Comparison of ENCODE assay signal across 16 cellular contexts in genomic region chr1:18794561-18794960, GRCh38.
DNase-seq lines count a peak whose midpoint lies in the region; ATAC-seq, FAIRE-seq and TF ChIP-seq lines count a peak whose summit lies in the region.
"Had no signal": no experiment of that assay in that cellular context is flagged by ENCODE, and none has a peak within 500 bp of the region (broad histone marks: within the 10 kb centered on the region; RNA-seq: fewer than 3 reads in every experiment).

No MANE protein-coding gene starts in this region.

- no peak overlapping the region for H3K4me2 ChIP-seq in DND-41 (ENCODE audit: insufficient read depth, low read length)
- no peak overlapping the region for H3K4me2 ChIP-seq in HCT116 (ENCODE audit: low read length)

- POLR2A ChIA-PET in HCT116 (lab: Charles Lee) (no interaction called here), RWPE1 (lab: Yijun Ruan, JAX; ENCODE audit: low non-redundant PET) (no interaction called here)

- ATAC-seq in DND-41 (ENCODE audit: insufficient read depth, low read depth): no peak
- ATAC-seq in HCT116: peak; percentile 90
- ATAC-seq: lower lobe of right lung had no signal

- intact Hi-C loops in HCT116 (cut with micrococcal nuclease): no loop called here

- no peak overlapping the region for H3K4me3 ChIP-seq in DND-41 (ENCODE audit: low read depth in 1 of 2, low read length in 2 of 2)
- H3K4me3 ChIP-seq in HCT116 (replicated peaks in 1 of 2; ENCODE audit: low read depth in 1 of 2, low read length in 2 of 2): no peak overlapping the region
- H3K4me3 ChIP-seq in iPS-20b (ENCODE audit: low read length): no peak overlapping the region
- H3K4me3 ChIP-seq: esophagus squamous epithelium, GM23248, lower lobe of right lung had no signal

- H2AFZ ChIP-seq in DND-41 (ENCODE audit: low read depth, low read length) (no peak overlapping the region), HCT116 (ENCODE audit: low read depth, low read length, poor library complexity, severe bottlenecking) (peak overlapping the region; percentile 26)
- H2AFZ ChIP-seq: GM23248 had no signal

- no peaks in the 10 kb centered on the region for H3K9me3 ChIP-seq in DND-41 (ENCODE audit: insufficient read depth, low read length, severe bottlenecking)
- H3K9me3 ChIP-seq in HCT116 (ENCODE audit: control insufficient read depth in 1 of 2, insufficient read depth in 1 of 2, low read depth in 1 of 2, low read length in 2 of 2): no peaks in the 10 kb centered on the region
- H3K9me3 ChIP-seq in iPS-20b (ENCODE audit: insufficient read depth, low read depth, low read length): no peaks in the 10 kb centered on the region
- H3K9me3 ChIP-seq: esophagus squamous epithelium, lower lobe of right lung had no signal

- 0 out of 2 replicates have a peak, but pooled peaks have one; percentile 21 for TF ChIP-seq RAD21 in HCT116 (IDR thresholded peaks at IDR 0.05; ENCODE audit: low read depth)

- H3K79me2 ChIP-seq in DND-41 (ENCODE audit: insufficient read depth, low read length): no peaks in the 10 kb centered on the region
- H3K79me2 ChIP-seq in HCT116 (ENCODE audit: insufficient read depth, low read length): no peaks in the 10 kb centered on the region

- no peaks in the 10 kb centered on the region for H3K36me3 ChIP-seq in DND-41 (ENCODE audit: insufficient read depth, low read length)
- H3K36me3 ChIP-seq in HCT116 (ENCODE audit: control insufficient read depth in 1 of 2, insufficient read depth in 2 of 2, low read length in 2 of 2): no peaks in the 10 kb centered on the region
- H3K36me3 ChIP-seq in iPS-20b (ENCODE audit: insufficient read depth, low read depth, low read length): no peaks in the 10 kb centered on the region
- H3K36me3 ChIP-seq: esophagus squamous epithelium, lower lobe of right lung had no signal

- no peaks in the 10 kb centered on the region for H4K20me1 ChIP-seq in DND-41 (ENCODE audit: insufficient read depth, low read length)
- no peaks in the 10 kb centered on the region for H4K20me1 ChIP-seq in HCT116 (ENCODE audit: insufficient read depth)

- DNase-seq in DND-41 (no peak), HCT116 (ENCODE audit: low read depth, low spot score) (peak; percentile 3), RWPE1 (ENCODE audit: low spot score) (peak; percentile 18), GM12892 (ENCODE audit: insufficient read length) (no peak), cerebellar cortex (ENCODE audit: low spot score) (no peak)
- no peak for DNase-seq in effector CD4-positive, alpha-beta T cell
- DNase-seq: activated CD4-positive, alpha-beta T cell treated with anti-CD3 and anti-CD28 coated beads for 4 hours; esophagus squamous epithelium; GDM1; hippocampal formation; Kasumi-1; lower lobe of right lung; OCI-M1 had no signal

- H3K27me3 ChIP-seq in DND-41 (ENCODE audit: insufficient read depth, low read length, poor library complexity) (no peaks in the 10 kb centered on the region), HCT116 (ENCODE audit: insufficient read depth, low read length) (peaks cover 27% of the 10 kb centered on the region), iPS-20b (ENCODE audit: insufficient read depth, low read length) (no peaks in the 10 kb centered on the region)

- CTCF ChIA-PET in HCT116 (lab: Charles Lee): interaction anchor here (1.1 kb wide), 1 partner anchor 197 kb away, joined by 7 read pairs; no protein-coding TSS in a partner anchor
- CTCF ChIA-PET in RWPE1 (lab: Yijun Ruan, JAX): interaction anchor here (2.0 kb wide), 1 partner anchor 197 kb away, joined by 6 read pairs; no protein-coding TSS in a partner anchor

- H3K4me1 ChIP-seq in DND-41 (ENCODE audit: insufficient read depth, low read length) (no peaks in the 10 kb centered on the region), HCT116 (ENCODE audit: control insufficient read depth in 1 of 2, insufficient read depth in 2 of 2, low read length in 2 of 2) (no peaks in the 10 kb centered on the region), iPS-20b (ENCODE audit: insufficient read depth, low read length) (peaks cover 4% of the 10 kb centered on the region; the same call in 1 of the 2 replicates)
- H3K4me1 ChIP-seq: esophagus squamous epithelium, lower lobe of right lung had no signal

- no peak for FAIRE-seq in GM12892 (lab: Jason Lieb, UNC)
- FAIRE-seq: GM18507 had no signal

- no peak for TF ChIP-seq POLR2A in HCT116 (IDR thresholded peaks at IDR 0.05; ENCODE audit: borderline replicate concordance, extremely low read depth, insufficient read depth, insufficient read length)
- TF ChIP-seq POLR2A in GM12892 (IDR thresholded peaks at IDR 0.05; ENCODE audit: low read depth, low read length): no peak

- H3K9me2 ChIP-seq in HCT116 (ENCODE audit: insufficient read depth): no peaks in the 10 kb centered on the region

- RAD21 ChIA-PET in HCT116 (lab: Charles Lee; ENCODE audit: low non-redundant PET in 1 of 2, low total read pairs in 2 of 2, uncharacterized antibody in 2 of 2, unreplicated experiment in 2 of 2): interaction anchor here in 1 of 2 experiments (1.0 kb wide), 1 partner anchor 197 kb away, joined by 3 read pairs; no protein-coding TSS in a partner anchor

- H3K27ac ChIP-seq in DND-41 (ENCODE audit: low read length) (no peak overlapping the region), HCT116 (ENCODE audit: low read depth, low read length) (no peak overlapping the region), RWPE1 (no peak overlapping the region), iPS-20b (ENCODE audit: low read length) (no peak overlapping the region)
- H3K27ac ChIP-seq: esophagus squamous epithelium, GM23248, lower lobe of right lung had no signal

- H3K9ac ChIP-seq in DND-41 (ENCODE audit: low read depth, low read length): no peak overlapping the region
- H3K9ac ChIP-seq in HCT116 (ENCODE audit: low read length): no peak overlapping the region
- H3K9ac ChIP-seq in iPS-20b (ENCODE audit: low read depth, low read length): peak overlapping the region; percentile 9; the same call in 1 of the 2 replicates
- H3K9ac ChIP-seq: GM23248 had no signal

- no TSS peak for BruUV-seq in HCT116 (replicated peaks; lab: Mats Ljungman, UMichigan)

- TF ChIP-seq CTCF in DND-41 (IDR thresholded peaks at IDR 0.05; ENCODE audit: borderline replicate concordance, extremely low read depth, low read length, poor library complexity, severe bottlenecking): peak; percentile 22
- TF ChIP-seq CTCF in HCT116 (IDR thresholded peaks at IDR 0.05 in 2 of 3, conservative IDR thresholded peaks at IDR 0.05 in 1 of 3; ENCODE audit: borderline replicate concordance in 1 of 3, insufficient read depth in 1 of 3, low read depth in 2 of 3, low read length in 2 of 3): peak in 2 of 3 experiments; percentile 46 to 52; a peak in 4 of 6 replicates
- TF ChIP-seq CTCF in RWPE1 (conservative IDR thresholded peaks at IDR 0.05; ENCODE audit: low read depth): no peak

TF ChIP-seq in HCT116, 20 proteins besides CTCF, POLR2A, EP300 and RAD21 (continues in another document):
- no peak for TF ChIP-seq CEBPB (IDR thresholded peaks at IDR 0.05; ENCODE audit: low read depth)
- no peak for TF ChIP-seq REST (IDR thresholded peaks at IDR 0.05; ENCODE audit: low read depth)
- no peak for TF ChIP-seq ELF1 (IDR thresholded peaks at IDR 0.05; ENCODE audit: borderline replicate concordance, low read depth)
- TF ChIP-seq EGR1 (IDR thresholded peaks at IDR 0.05; ENCODE audit: low read depth): no peak
- TF ChIP-seq MAX (IDR thresholded peaks at IDR 0.05): no peak
- no peak for TF ChIP-seq ZBTB33 (IDR thresholded peaks at IDR 0.05; ENCODE audit: extremely low read depth, insufficient replicate concordance, low read length)
- TF ChIP-seq TCF7L2 (IDR thresholded peaks at IDR 0.05; ENCODE audit: borderline replicate concordance, extremely low read depth, insufficient read depth, insufficient read length): no peak
- TF ChIP-seq FOSL1 (IDR thresholded peaks at IDR 0.05; ENCODE audit: low read depth): no peak
- no peak for TF ChIP-seq SIN3A (IDR thresholded peaks at IDR 0.05; ENCODE audit: low read depth)

Comparison
In these comparisons a context has a peak if more than half of its experiments do, and no peak if none do; other contexts are left out.
1. DNase-seq: peak in HCT116 (single experiment) and RWPE1 (single experiment); none in DND-41 (single experiment), GM12892 (single experiment), cerebellar cortex (single experiment) and effector CD4-positive, alpha-beta T cell (single experiment).